In genomic region chr16:74064120-74064735, GRCh38 we compare ENCODE assay signal across 18 cellular contexts.
DNase-seq lines count a peak whose midpoint lies in the region; ATAC-seq and TF ChIP-seq lines count a peak whose summit lies in the region.
"Had no signal": no experiment of that assay in that cellular context is flagged by ENCODE, and none has a peak within 500 bp of the region (broad histone marks: within the 10 kb centered on the region; RNA-seq: fewer than 3 reads in every experiment).

No MANE protein-coding gene starts in this region.

- peaks cover 17% of the 10 kb centered on the region for H3K27me3 Mint-ChIP-seq in chondrocyte (ENCODE audit: low read depth)

- H3K27ac ChIP-seq in AG04450 (ENCODE audit: low read depth, low read length) (no peak overlapping the region), gastrocnemius medialis (no peak overlapping the region)

- DNase-seq in AG04450 (ENCODE audit: low read depth, low spot score) = no peak
- DNase-seq in DMS153 treated with DMSO at 0.1 percent for 48 hours (lab: John Stamatoyannopoulos, UW; ENCODE audit: unreplicated experiment) = peak; percentile 25
- DNase-seq in NCI-H1694 (lab: John Stamatoyannopoulos, UW) = peak; percentile 41
- no peak for DNase-seq in chondrocyte (ENCODE audit: low spot score)
- no peak for DNase-seq in NCI-H748 (lab: John Stamatoyannopoulos, UW; ENCODE audit: unreplicated experiment)
- DNase-seq in gastrocnemius medialis = no peak
- DNase-seq: activated naive CD4-positive, alpha-beta T cell; activated T-cell treated with anti-CD3 and anti-CD28 coated beads for 4 hours; hippocampal formation; mesendoderm; NCI-H2107; NCI-H748 treated with DMSO at 0.1 percent for 48 hours; posterior cingulate gyrus; RPMI8226; stimulated activated CD4-positive, alpha-beta T cell treated with anti-CD3 and anti-CD28 coated beads, Interleukin-4, amount 100 ng/mL, for 4 hours had no signal

- TF ChIP-seq CTCF in AG04450 (IDR thresholded peaks at IDR 0.05; ENCODE audit: low read depth, low read length) (peak; percentile 34), chondrocyte (IDR thresholded peaks at IDR 0.05) (peak; percentile 59), gastrocnemius medialis (IDR thresholded peaks at IDR 0.05 in 4 of 5, conservative IDR thresholded peaks at IDR 0.05 in 1 of 5) (no peak)

- H3K4me1 ChIP-seq in gastrocnemius medialis = no peaks in the 10 kb centered on the region

- H3K36me3 ChIP-seq in gastrocnemius medialis = no peaks in the 10 kb centered on the region

- H3K36me3 Mint-ChIP-seq in chondrocyte (ENCODE audit: low read depth) = no peaks in the 10 kb centered on the region
- H3K36me3 Mint-ChIP-seq: natural killer cell treated with Interleukin-12 subunit alpha and Interleukin-12 subunit beta and Interleukin-15 and Interleukin-18, amount 100 ng/mL, for 72 hours had no signal

- CTCF ChIA-PET in AG04450 (lab: Charles Lee) = interaction anchor here (0.5 to 4.6 kb wide), 10 partner anchors 11 to 210 kb away, joined by 3 to 95 read pairs (median 5); no protein-coding TSS in a partner anchor

- H3K4me3 ChIP-seq in AG04450 (ENCODE audit: low read depth, low read length) (no peak overlapping the region), gastrocnemius medialis (no peak overlapping the region)

- no peaks in the 10 kb centered on the region for H3K4me1 Mint-ChIP-seq in chondrocyte (ENCODE audit: low read depth)

- H3K9me3 ChIP-seq in AG04450 (ENCODE audit: control insufficient read depth, insufficient read depth, low read length) (no peaks in the 10 kb centered on the region), gastrocnemius medialis (no peaks in the 10 kb centered on the region)

- no peak for TF ChIP-seq POLR2A in gastrocnemius medialis (IDR thresholded peaks at IDR 0.05)

- peaks cover 9% of the 10 kb centered on the region for H3K9me3 Mint-ChIP-seq in chondrocyte (ENCODE audit: low read depth)

- H3K27me3 ChIP-seq in AG04450 (ENCODE audit: control insufficient read depth, insufficient read depth, low read length) (no peaks in the 10 kb centered on the region), gastrocnemius medialis (no peaks in the 10 kb centered on the region)

- intact Hi-C loops in gastrocnemius medialis (cut with DNase I; ENCODE audit: low total_unique reads) = no loop called here

- H3K4me3 Mint-ChIP-seq in chondrocyte (ENCODE audit: unreplicated experiment) = no peak overlapping the region
- H3K4me3 Mint-ChIP-seq: natural killer cell treated with Interleukin-12 subunit alpha and Interleukin-12 subunit beta and Interleukin-15 and Interleukin-18, amount 100 ng/mL, for 72 hours had no signal

- POLR2A ChIA-PET in AG04450 (lab: Yijun Ruan, JAX) = no interaction called here

- ATAC-seq in GM18870 (IDR thresholded peaks at IDR 0.05; ENCODE audit: unreplicated experiment) (no peak), GM21390 (IDR thresholded peaks at IDR 0.05; ENCODE audit: unreplicated experiment) (no peak), gastrocnemius medialis (no peak)
- ATAC-seq: natural killer cell treated with Interleukin-12 subunit alpha and Interleukin-12 subunit beta and Interleukin-15 and Interleukin-18, amount 100 ng/mL, for 72 hours had no signal

- H3K27ac Mint-ChIP-seq in chondrocyte (ENCODE audit: unreplicated experiment) = no peak overlapping the region
- H3K27ac Mint-ChIP-seq: natural killer cell treated with Interleukin-12 subunit alpha and Interleukin-12 subunit beta and Interleukin-15 and Interleukin-18, amount 100 ng/mL, for 72 hours had no signal

- in situ Hi-C loops in gastrocnemius medialis (cut with MboI; ENCODE audit: low sequenced_read_pairs in 4 of 4) = no loop called here

Comparison
In these comparisons a context has a peak if more than half of its experiments do, and no peak if none do; other contexts are left out.
1. DNase-seq: peak in DMS153 treated with DMSO at 0.1 percent for 48 hours (single experiment) and NCI-H1694 (single experiment); none in AG04450 (single experiment), chondrocyte (single experiment), NCI-H748 (single experiment) and gastrocnemius medialis (0 of 2).
2. CTCF ChIP-seq: peak in AG04450 (single experiment) and chondrocyte (single experiment); none in gastrocnemius medialis (0 of 5).